1 cellular context compared by ENCODE assay signal in genomic region chr2:42874838-42875801, GRCh38.
TF ChIP-seq lines count a peak whose summit lies in the region.

No MANE protein-coding gene starts in this region.

TF ChIP-seq in SK-N-SH, 30 proteins besides CTCF, POLR2A, EP300 and RAD21:
- TF ChIP-seq ZBTB33 (IDR thresholded peaks at IDR 0.05; ENCODE audit: borderline replicate concordance, low read depth) (no peak), FOXJ3 (CRISPR knock-in tag; IDR thresholded peaks at IDR 0.05) (no peak), FOXM1 (IDR thresholded peaks at IDR 0.05; ENCODE audit: low read depth) (no peak), NFIC (IDR thresholded peaks at IDR 0.05; ENCODE audit: borderline replicate concordance) (no peak), YY1 (IDR thresholded peaks at IDR 0.05; ENCODE audit: low read depth) (no peak), PBX3 (IDR thresholded peaks at IDR 0.05) (no peak), TEAD4 (IDR thresholded peaks at IDR 0.05; ENCODE audit: borderline replicate concordance, insufficient read depth) (no peak), EZH2phosphoT487 (IDR thresholded peaks at IDR 0.05; ENCODE audit: borderline replicate concordance, low read depth) (no peak), MAX (IDR thresholded peaks at IDR 0.05; ENCODE audit: low read depth) (no peak), TCF12 (IDR thresholded peaks at IDR 0.05) (no peak), JUND (IDR thresholded peaks at IDR 0.05) (no peak), RXRA (IDR thresholded peaks at IDR 0.05; ENCODE audit: borderline replicate concordance, low read depth) (no peak), REST (IDR thresholded peaks at IDR 0.05; ENCODE audit: low read depth, low read length) (no peak), MEF2A (IDR thresholded peaks at IDR 0.05; ENCODE audit: borderline replicate concordance, low read depth) (no peak), MXI1 (IDR thresholded peaks at IDR 0.05; ENCODE audit: low read depth, low read length) (no peak), FOSL2 (IDR thresholded peaks at IDR 0.05; ENCODE audit: borderline replicate concordance, low read depth) (no peak), RFX5 (IDR thresholded peaks at IDR 0.05; ENCODE audit: low read length) (no peak), POLR2AphosphoS5 (IDR thresholded peaks at IDR 0.05; ENCODE audit: low read depth, low read length) (no peak), SIN3A (IDR thresholded peaks at IDR 0.05; ENCODE audit: borderline replicate concordance, low read depth, low read length) (no peak)
